Comparison of ENCODE assay signal across 11 cellular contexts in genomic region chr1:172781513-172782140, GRCh38.
DNase-seq lines count a peak whose midpoint lies in the region; ATAC-seq, FAIRE-seq and TF ChIP-seq lines count a peak whose summit lies in the region.
"Had no signal": no experiment of that assay in that cellular context is flagged by ENCODE, and none has a peak within 500 bp of the region (broad histone marks: within the 10 kb centered on the region; RNA-seq: fewer than 3 reads in every experiment).

No MANE protein-coding gene starts in this region.

- H3K4me2 ChIP-seq in BLaER1 (peak overlapping the region; percentile 25; the same call in 1 of the 2 replicates), OCI-LY3 (ENCODE audit: low read length) (peak overlapping the region; percentile 44)

- H3K36me3 Mint-ChIP-seq in T-helper 17 cell (ENCODE audit: low read depth): peaks cover 2% of the 10 kb centered on the region

- H3K36me3 ChIP-seq in BLaER1 (no peaks in the 10 kb centered on the region), OCI-LY3 (replicated peaks; ENCODE audit: low read depth, low read length) (no peaks in the 10 kb centered on the region), ascending aorta (no peaks in the 10 kb centered on the region)
- H3K36me3 ChIP-seq: esophagus muscularis mucosa, left ventricle myocardium inferior had no signal

- H4K20me1 ChIP-seq in BLaER1: no peaks in the 10 kb centered on the region
- no peaks in the 10 kb centered on the region for H4K20me1 ChIP-seq in OCI-LY3 (ENCODE audit: insufficient read depth, low read length)

- no peaks in the 10 kb centered on the region for H3K27me3 Mint-ChIP-seq in T-helper 17 cell

- intact Hi-C loops in ascending aorta (cut with DNase I): no loop called here

- FAIRE-seq in GM19239 (lab: Jason Lieb, UNC): peak; percentile 89

- H3K27me3 ChIP-seq in BLaER1 (no peaks in the 10 kb centered on the region), OCI-LY3 (ENCODE audit: low read depth, low read length) (no peaks in the 10 kb centered on the region), ascending aorta (no peaks in the 10 kb centered on the region)
- H3K27me3 ChIP-seq: esophagus muscularis mucosa had no signal

- H3K4me1 ChIP-seq in BLaER1 (peaks cover 9% of the 10 kb centered on the region), OCI-LY3 (ENCODE audit: low read length) (peaks cover 56% of the 10 kb centered on the region), ascending aorta (no peaks in the 10 kb centered on the region)
- H3K4me1 ChIP-seq: esophagus muscularis mucosa, left ventricle myocardium inferior had no signal

- TF ChIP-seq CTCF in OCI-LY3 (IDR thresholded peaks at IDR 0.05; ENCODE audit: low read depth, low read length) (no peak), ascending aorta (IDR thresholded peaks at IDR 0.05) (no peak)

- no peak overlapping the region for H3K27ac Mint-ChIP-seq in T-helper 17 cell

- H3K79me2 ChIP-seq in OCI-LY3 (ENCODE audit: low read length): no peaks in the 10 kb centered on the region

- H3K4me3 ChIP-seq in BLaER1 (no peak overlapping the region), OCI-LY3 (ENCODE audit: low read length) (peak overlapping the region; percentile 8), ascending aorta (no peak overlapping the region)
- H3K4me3 ChIP-seq: esophagus muscularis mucosa, left ventricle myocardium inferior had no signal

- in situ Hi-C loops in G401 (cut with HindIII; ENCODE audit: low sequenced_read_pairs): no loop called here

- no peak overlapping the region for H3K4me3 Mint-ChIP-seq in T-helper 17 cell

- H3K9ac ChIP-seq in BLaER1 (no peak overlapping the region), OCI-LY3 (ENCODE audit: low read length) (peak overlapping the region; percentile 15; the same call in 1 of the 2 replicates)

- 0 out of 2 replicates have a peak, but pooled peaks cover 8% of the 10 kb centered on the region for H3K9me3 ChIP-seq in BLaER1
- no peaks in the 10 kb centered on the region; the same call in 1 of the 2 replicates for H3K9me3 ChIP-seq in OCI-LY3 (ENCODE audit: insufficient read depth, low read length)
- H3K9me3 ChIP-seq in ascending aorta: peaks cover 0 to 5% of the 10 kb centered on the region in 2 donors
- H3K9me3 ChIP-seq in T-helper 17 cell (ENCODE audit: control insufficient read depth, low read length, poor library complexity, severe bottlenecking): no peaks in the 10 kb centered on the region

- 0 out of 2 replicates have a peak overlapping the region, but pooled peaks have one; percentile 4 for H2AFZ ChIP-seq in OCI-LY3 (ENCODE audit: low read depth, low read length)

- DNase-seq in GM19239 (ENCODE audit: insufficient read length, low spot score): no peak
- no peak for DNase-seq in G401 (ENCODE audit: low spot score)
- no peak for DNase-seq in ascending aorta (ENCODE audit: low spot score in 2 of 2)
- no peak for DNase-seq in HuH-7 (ENCODE audit: low spot score)
- DNase-seq in T-helper 17 cell: no peak
- DNase-seq: left ventricle myocardium inferior, NCI-H2081 had no signal

- ATAC-seq in HG02885 (IDR thresholded peaks at IDR 0.05; ENCODE audit: poor library complexity, unreplicated experiment): peak; percentile 77
- no peak for ATAC-seq in T-helper 17 cell

- H3K27ac ChIP-seq in BLaER1 (no peak overlapping the region), OCI-LY3 (ENCODE audit: low read length) (peak overlapping the region; percentile 62), ascending aorta (no peak overlapping the region)
- H3K27ac ChIP-seq: esophagus muscularis mucosa, left ventricle myocardium inferior had no signal

- peaks cover 18% of the 10 kb centered on the region for H3K4me1 Mint-ChIP-seq in T-helper 17 cell
